1 cellular context compared by ENCODE assay signal in genomic region chr1:8797230-8797629, GRCh38.
TF ChIP-seq lines count a peak whose summit lies in the region.

No MANE protein-coding gene starts in this region.

TF ChIP-seq in WTC11, 78 proteins besides CTCF, POLR2A, EP300 and RAD21 (continued from another document):
- TF ChIP-seq SMAD3 (CRISPR knock-in tag; IDR thresholded peaks at IDR 0.05; ENCODE audit: borderline replicate concordance) (no peak), ZNF423 (CRISPR knock-in tag; IDR thresholded peaks at IDR 0.05) (no peak), TP53 (CRISPR knock-in tag; IDR thresholded peaks at IDR 0.05) (no peak), ETV6 (CRISPR knock-in tag; IDR thresholded peaks at IDR 0.05) (no peak), STAT6 (CRISPR knock-in tag; conservative IDR thresholded peaks at IDR 0.05; ENCODE audit: low read depth) (no peak), ZNF121 (CRISPR knock-in tag; IDR thresholded peaks at IDR 0.05) (no peak), E2F4 (CRISPR knock-in tag; IDR thresholded peaks at IDR 0.05; ENCODE audit: borderline replicate concordance, low read depth) (no peak)
- TF ChIP-seq, protein P1, sequence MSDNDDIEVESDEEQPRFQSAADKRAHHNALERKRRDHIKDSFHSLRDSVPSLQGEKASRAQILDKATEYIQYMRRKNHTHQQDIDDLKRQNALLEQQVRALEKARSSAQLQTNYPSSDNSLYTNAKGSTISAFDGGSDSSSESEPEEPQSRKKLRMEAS (CRISPR knock-in tag; IDR thresholded peaks at IDR 0.05): no peak
